ENCODE assay signal across 16 cellular contexts in genomic region chr9:6126377-6126776, GRCh38.
"Had no signal": no experiment of that assay in that cellular context is flagged by ENCODE, and none has a peak within 500 bp of the region (broad histone marks: within the 10 kb centered on the region; RNA-seq: fewer than 3 reads in every experiment).

No MANE protein-coding gene starts in this region.

- H3K36me3 ChIP-seq: gastrocnemius medialis, left lung, thyroid gland had no signal

- ATAC-seq: activated CD8-positive, alpha-beta memory T cell treated with anti-CD3 and anti-CD28 coated beads, Interleukin-2, amount 10 ng/mL, durations not matched to agents 7 days and 5 days; gastrocnemius medialis; left lung had no signal

- H3K27ac ChIP-seq: gastrocnemius medialis, left lung, thyroid gland had no signal

- H3K9me3 ChIP-seq: gastrocnemius medialis, left lung, thyroid gland had no signal

- H3K4me1 ChIP-seq: left lung, thyroid gland had no signal

- H3K4me3 ChIP-seq: gastrocnemius medialis, left lung, thyroid gland had no signal

- H3K27me3 ChIP-seq: gastrocnemius medialis, thyroid gland had no signal

- DNase-seq: activated CD4-positive, alpha-beta memory T cell treated with anti-CD3 and anti-CD28 coated beads, Interleukin-2, amount 10 ng/mL, durations not matched to agents 7 days and 5 days; activated CD4-positive, alpha-beta T cell treated with anti-CD3 and anti-CD28 coated beads for 48 hours; activated CD4-positive, CD25-positive, alpha-beta regulatory T cell; activated CD8-positive, alpha-beta memory T cell treated with anti-CD3 and anti-CD28 coated beads, Interleukin-2, amount 10 ng/mL, durations not matched to agents 7 days and 5 days; activated naive CD8-positive, alpha-beta T cell treated with anti-CD3 and anti-CD28 coated beads for 36 hours; amniotic stem cell; caudate nucleus; erythroblast; gastrocnemius medialis; head of caudate nucleus; kidney; left lung; midbrain; stimulated activated CD8-positive, alpha-beta memory T cell treated with anti-CD3 and anti-CD28 coated beads, Interleukin-4, amount 100 ng/mL, for 48 hours; stimulated activated naive CD4-positive, alpha-beta T cell; thyroid gland had no signal
